In the genomic region with DNA sequence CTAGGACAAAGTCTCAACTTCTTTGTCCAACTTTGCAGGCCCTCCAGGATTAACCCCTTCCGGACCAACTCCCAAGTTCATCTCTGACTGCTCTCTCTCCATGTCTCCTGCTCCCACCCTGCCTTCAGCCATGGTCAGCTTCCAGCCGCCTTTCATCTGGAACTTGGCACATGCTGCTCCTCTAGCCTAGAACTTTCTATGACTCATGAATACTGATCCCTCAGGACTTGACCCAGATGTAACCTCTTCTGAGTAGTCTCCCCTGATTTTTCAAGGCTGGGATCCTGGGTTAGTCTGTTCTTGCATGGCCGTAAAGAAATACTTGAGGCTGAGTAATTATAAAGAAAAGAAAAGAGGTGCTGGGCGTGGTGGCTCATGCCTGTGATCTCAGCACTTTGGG, we compare ENCODE assay signal across 1 cellular context.
TF ChIP-seq lines count a peak whose summit lies in the region.

No MANE protein-coding gene starts in this region.

TF ChIP-seq in H1, 55 proteins besides CTCF, POLR2A, EP300 and RAD21:
- TF ChIP-seq CHD1 (IDR thresholded peaks at IDR 0.05; ENCODE audit: low read depth, low read length) (no peak), HDAC2 (IDR thresholded peaks at IDR 0.05; ENCODE audit: borderline replicate concordance in 1 of 2, low read depth in 2 of 2, low read length in 2 of 2) (no peak)
